17 cellular contexts compared by ENCODE assay signal in the genomic region with DNA sequence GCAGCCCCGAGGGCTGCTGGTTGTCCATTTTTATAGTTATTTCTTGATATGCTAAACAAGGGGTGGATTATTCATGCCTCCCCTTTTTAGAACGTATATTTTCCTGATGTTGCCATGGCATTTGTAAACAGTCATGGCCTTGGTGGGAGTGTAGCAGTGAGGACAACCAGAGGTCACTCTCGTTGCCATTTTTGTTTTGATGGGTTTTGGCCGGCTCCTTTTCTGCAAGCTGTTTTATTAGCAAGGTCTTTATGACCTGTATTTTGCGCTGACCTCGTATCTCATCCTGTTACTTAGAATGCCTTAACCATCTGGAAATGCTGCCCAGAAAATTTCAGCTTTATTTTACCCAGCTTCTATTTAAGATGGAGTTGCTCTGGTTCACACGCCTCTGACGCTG.
"Had no signal": no experiment of that assay in that cellular context is flagged by ENCODE, and none has a peak within 500 bp of the region (broad histone marks: within the 10 kb centered on the region; RNA-seq: fewer than 3 reads in every experiment).

No MANE protein-coding gene starts in this region.

- ATAC-seq: activated naive CD4-positive, alpha-beta T cell treated with anti-CD3 and anti-CD28 coated beads, Interleukin-2, amount 50 U/mL, for 72 hours; foreskin keratinocyte; left colon; psoas muscle; sciatic nerve; stimulated activated effector memory CD8-positive, alpha-beta T cell treated with anti-CD3 and anti-CD28 coated beads, Interleukin-12 subunit alpha, Interleukin-12 subunit beta, amount 100 ng/mL, for 72 hours had no signal

- H3K4me3 ChIP-seq: adrenal gland, lower lobe of right lung, psoas muscle, stomach had no signal

- H3K27ac ChIP-seq: adrenal gland, epithelial cell of prostate, foreskin keratinocyte, lower lobe of right lung, psoas muscle, stomach had no signal

- H3K27me3 ChIP-seq: adrenal gland, foreskin keratinocyte, stomach had no signal

- DNase-seq: activated CD4-positive, alpha-beta T cell treated with anti-CD3 and anti-CD28 coated beads, Interleukin-2, amount 50 U/mL, for 4 hours; activated gamma-delta T cell treated with Interleukin-2 at 50 U/mL for 16 hours; adrenal gland; effector memory CD4-positive, alpha-beta T cell; foreskin keratinocyte; glutamatergic neuron; hippocampal formation; left colon; lower lobe of right lung; midbrain; psoas muscle; stimulated activated CD4-positive, alpha-beta T cell treated with anti-CD3 and anti-CD28 coated beads, Interleukin-4, amount 100 ng/mL, for 24 hours; stomach had no signal

- H3K36me3 ChIP-seq: adrenal gland, lower lobe of right lung, stomach had no signal

- H3K9me3 ChIP-seq: adrenal gland, lower lobe of right lung, psoas muscle, stomach had no signal

- H3K4me1 ChIP-seq: adrenal gland, foreskin keratinocyte, lower lobe of right lung, psoas muscle, stomach had no signal
